9 cellular contexts compared by ENCODE assay signal in genomic region chr9:71748280-71748743, GRCh38. TPM values are rescaled to one million over a fixed set of nuclear protein-coding genes. Genes with fewer than 3 reads are reported as not detected.
DNase-seq lines count a peak whose midpoint lies in the region; ATAC-seq, FAIRE-seq and TF ChIP-seq lines count a peak whose summit lies in the region.
"Had no signal": no experiment of that assay in that cellular context is flagged by ENCODE, and none has a peak within 500 bp of the region (broad histone marks: within the 10 kb centered on the region; RNA-seq: fewer than 3 reads in every experiment).

No MANE protein-coding gene starts in this region.

- no peak overlapping the region for H3K9ac ChIP-seq in IMR-90 (ENCODE audit: low read depth, low read length)

- no peak overlapping the region for H3K4me3 Mint-ChIP-seq in chondrocyte (ENCODE audit: unreplicated experiment)
- H3K4me3 Mint-ChIP-seq: dendritic cell treated with granulocyte-macrophage colony-stimulating factor and Interleukin-4, amounts not matched to agents 40 ng/mL and 50 ng/mL, for 4 days had no signal

- H2AFZ ChIP-seq in IMR-90 (replicated peaks; ENCODE audit: low read length, poor library complexity): no peak overlapping the region

- peak; percentile 91 for ATAC-seq in IMR-90 (ENCODE audit: low read depth)
- ATAC-seq in GM18870 (IDR thresholded peaks at IDR 0.05; ENCODE audit: unreplicated experiment): no peak

- H3K23ac ChIP-seq in IMR-90 (ENCODE audit: low read depth, low read length): no peak overlapping the region

- CTCF ChIA-PET in IMR-90 (lab: Yijun Ruan, JAX): interaction anchor here (0.6 kb wide), 1 partner anchor 18 kb away, joined by 8 read pairs; no protein-coding TSS in a partner anchor

- no peak overlapping the region for H3K4me2 ChIP-seq in IMR-90 (ENCODE audit: low read depth, low read length)

- in situ Hi-C loops in IMR-90 (cut with MboI; ENCODE audit: low sequenced_read_pairs): loop anchor here (25.0 kb wide), 3 partner anchors 814 to 1461 kb away; no protein-coding TSS in a partner anchor

- TF ChIP-seq CTCF in IMR-90 (conservative IDR thresholded peaks at IDR 0.05; ENCODE audit: low read depth, low read length) (no peak), chondrocyte (IDR thresholded peaks at IDR 0.05) (no peak), neutrophil (IDR thresholded peaks at IDR 0.05) (no peak), D721Med (IDR thresholded peaks at IDR 0.05; ENCODE audit: insufficient read depth, missing control alignments) (no peak)

- intact Hi-C loops in IMR-90 (cut with micrococcal nuclease): no loop called here

- no peak for TF ChIP-seq RAD21 in IMR-90 (IDR thresholded peaks at IDR 0.05; ENCODE audit: low read length)

- H2AK5ac ChIP-seq in IMR-90 (ENCODE audit: low read depth, low read length): no peak overlapping the region

- peak overlapping the region; percentile 61 for H2BK5ac ChIP-seq in IMR-90 (ENCODE audit: low read depth, low read length, poor library complexity, severe bottlenecking)

- peaks cover 6% of the 10 kb centered on the region for H3K9me1 ChIP-seq in IMR-90 (ENCODE audit: insufficient read depth, low read length)

- no peak overlapping the region for H3K18ac ChIP-seq in IMR-90 (ENCODE audit: low read depth, low read length)

- no peak overlapping the region for H2BK120ac ChIP-seq in IMR-90 (ENCODE audit: low read depth, low read length)

- no peaks in the 10 kb centered on the region for H3K27me3 Mint-ChIP-seq in chondrocyte (ENCODE audit: low read depth)
- H3K27me3 Mint-ChIP-seq: dendritic cell treated with granulocyte-macrophage colony-stimulating factor and Interleukin-4, amounts not matched to agents 40 ng/mL and 50 ng/mL, for 4 days had no signal

- BruUV-seq in IMR-90 (replicated peaks; lab: Mats Ljungman, UMichigan): no TSS peak

- H4K20me1 ChIP-seq in IMR-90 (ENCODE audit: insufficient read depth, low read length): peaks cover 12% of the 10 kb centered on the region; the same call in 1 of the 2 replicates

- H3K9me3 Mint-ChIP-seq in chondrocyte (ENCODE audit: low read depth): no peaks in the 10 kb centered on the region
- H3K9me3 Mint-ChIP-seq: dendritic cell treated with granulocyte-macrophage colony-stimulating factor and Interleukin-4, amounts not matched to agents 40 ng/mL and 50 ng/mL, for 4 days had no signal

- peak; percentile 63 for DNase-seq in CD1c-positive myeloid dendritic cell (ENCODE audit: extremely low spot score)
- peak; percentile 85 for DNase-seq in IMR-90
- DNase-seq in chondrocyte (ENCODE audit: low spot score): no peak
- no peak for DNase-seq in SHP77 (lab: John Stamatoyannopoulos, UW)
- DNase-seq in D721Med (ENCODE audit: insufficient read length, low spot score): no peak
- no peak for DNase-seq in activated CD4-positive, CD25-positive, alpha-beta regulatory T cell (lab: John Stamatoyannopoulos, UW)

- peaks cover 10% of the 10 kb centered on the region for H3K36me3 Mint-ChIP-seq in chondrocyte (ENCODE audit: low read depth)

- H3K36me3 ChIP-seq in IMR-90 (ENCODE audit: control insufficient read depth, insufficient read depth, low read length) (peaks cover 11% of the 10 kb centered on the region), neutrophil (no peaks in the 10 kb centered on the region)

- no CpG with 5 or more reads among the region's 1 CpG for WGBS in IMR-90 (ENCODE audit: extremely low coverage in 2 of 2, insufficient read length in 1 of 2), 2 experiments

- no peak overlapping the region for H2AK9ac ChIP-seq in IMR-90 (replicated peaks; ENCODE audit: low read depth, low read length, poor library complexity)

- no peak overlapping the region for H4K5ac ChIP-seq in IMR-90 (ENCODE audit: low read depth, low read length)

- dilution Hi-C loops in IMR-90 (cut with HindIII; ENCODE audit: low sequenced_read_pairs, unreplicated experiment): no loop called here

- no peak overlapping the region for H4K91ac ChIP-seq in IMR-90 (ENCODE audit: insufficient read depth, low read depth, low read length)

- peaks cover 14 to 61% of the 10 kb centered on the region in 2 experiments for H3K79me1 ChIP-seq in IMR-90 (ENCODE audit: low read depth in 1 of 2, low read length in 2 of 2)

- peak overlapping the region; percentile 43 for H3K27ac Mint-ChIP-seq in chondrocyte (ENCODE audit: unreplicated experiment)
- H3K27ac Mint-ChIP-seq: dendritic cell treated with granulocyte-macrophage colony-stimulating factor and Interleukin-4, amounts not matched to agents 40 ng/mL and 50 ng/mL, for 4 days had no signal

- peaks cover 5% of the 10 kb centered on the region for H3K4me1 ChIP-seq in IMR-90 (ENCODE audit: control insufficient read depth, insufficient read depth, low read length)
- peaks cover 72 to 86% of the 10 kb centered on the region in 2 experiments for H3K4me1 ChIP-seq in neutrophil (ENCODE audit: control insufficient read depth in 1 of 2, insufficient read depth in 1 of 2, low read depth in 1 of 2, low read length in 1 of 2)

- no peak for TF ChIP-seq POLR2A in IMR-90 (IDR thresholded peaks at IDR 0.05; ENCODE audit: low read depth, low read length)

- H3K27me3 ChIP-seq in IMR-90 (ENCODE audit: control insufficient read depth, insufficient read depth, low read length) (no peaks in the 10 kb centered on the region), neutrophil (no peaks in the 10 kb centered on the region)

- peaks cover 29% of the 10 kb centered on the region for H3K4me1 Mint-ChIP-seq in chondrocyte (ENCODE audit: low read depth)

- no peak overlapping the region for H3K4me3 ChIP-seq in IMR-90 (ENCODE audit: insufficient read depth, low read depth, low read length)
- peak overlapping the region in 1 of 2 experiments; percentile 51 for H3K4me3 ChIP-seq in neutrophil (ENCODE audit: low read depth in 1 of 2, low read length in 1 of 2)

- H2BK20ac ChIP-seq in IMR-90 (ENCODE audit: low read depth, low read length): no peak overlapping the region

- H3K27ac ChIP-seq in IMR-90 (ENCODE audit: insufficient read depth, low read length) (no peak overlapping the region), neutrophil (peak overlapping the region; percentile 89)

- POLR2A ChIA-PET in IMR-90 (lab: Charles Lee; ENCODE audit: unreplicated experiment): no interaction called here

- no peak for FAIRE-seq in D721Med (lab: Jason Lieb, UNC)

- H3K14ac ChIP-seq in IMR-90 (replicated peaks; ENCODE audit: low read depth, low read length): no peak overlapping the region

- no peaks in the 10 kb centered on the region for H3K9me3 ChIP-seq in IMR-90 (ENCODE audit: control insufficient read depth, insufficient read depth, low read length)
- no peaks in the 10 kb centered on the region for H3K9me3 ChIP-seq in neutrophil

- no peak overlapping the region for H3K56ac ChIP-seq in IMR-90 (ENCODE audit: extremely low read depth, insufficient read depth, low read length)

- no peak overlapping the region for H4K8ac ChIP-seq in IMR-90 (ENCODE audit: low read depth in 2 of 2, low read length in 2 of 2)

- no peak overlapping the region for H2BK15ac ChIP-seq in IMR-90 (ENCODE audit: low read depth, low read length)

- H3K4ac ChIP-seq in IMR-90 (ENCODE audit: low read depth, low read length): no peak overlapping the region

TF ChIP-seq in IMR-90, 13 proteins besides CTCF, POLR2A, EP300 and RAD21:
- TF ChIP-seq ELK1 (IDR thresholded peaks at IDR 0.05; ENCODE audit: borderline replicate concordance, low read depth, low read length) (no peak), MXI1 (IDR thresholded peaks at IDR 0.05; ENCODE audit: borderline replicate concordance, low read depth, low read length) (no peak), CEBPB (IDR thresholded peaks at IDR 0.05; ENCODE audit: low read depth, low read length) (no peak), RCOR1 (IDR thresholded peaks at IDR 0.05; ENCODE audit: insufficient replicate concordance, low read length) (no peak), NFE2L2 (IDR thresholded peaks at IDR 0.05; ENCODE audit: low read depth, low read length) (peak; percentile 48), CHD1 (IDR thresholded peaks at IDR 0.05; ENCODE audit: low read depth, low read length) (no peak), SMC3 (IDR thresholded peaks at IDR 0.05; ENCODE audit: low read depth, low read length) (no peak), MAFK (IDR thresholded peaks at IDR 0.05; ENCODE audit: low read depth, low read length) (peak; percentile 46; the same call in 1 of the 2 replicates), MAZ (IDR thresholded peaks at IDR 0.05; ENCODE audit: borderline replicate concordance, low read depth, low read length) (no peak), BHLHE40 (IDR thresholded peaks at IDR 0.05; ENCODE audit: low read depth, low read length) (no peak), USF2 (IDR thresholded peaks at IDR 0.05; ENCODE audit: low read depth, low read length) (no peak), FOS (IDR thresholded peaks at IDR 0.05; ENCODE audit: low read depth, low read length) (0 out of 2 replicates have a peak, but pooled peaks have one; percentile 15), RFX5 (IDR thresholded peaks at IDR 0.05; ENCODE audit: low read depth, low read length) (no peak)

RNA-seq across cellular contexts. Expression of gene CEMIP2, which starts 20.0 kb away (rescaled TPM):
- 58.6 and 65.2 TPM in 2 replicates for total RNA-seq in IMR-90 (2012; rRNA removed)
- 67.4 and 71.2 TPM in 2 replicates for polyA plus RNA-seq in IMR-90 (2012; rRNA removed)
- polyA plus RNA-seq in IMR-90 (2012; cell fraction: cytosol; rRNA removed): 38.0 and 40.7 TPM in 2 replicates
- polyA plus RNA-seq in IMR-90 (2012; cell fraction: nucleus; rRNA removed; ENCODE audit: low replicate concordance): 28.2 and 53.3 TPM in 2 replicates
- total RNA-seq in chondrocyte: 23.3 to 24.4 TPM (median 23.7 TPM) in 3 replicates

Comparison
In these comparisons a context has a peak if more than half of its experiments do, and no peak if none do; other contexts are left out.
1. DNase-seq: peak in CD1c-positive myeloid dendritic cell (single experiment) and IMR-90 (single experiment); none in chondrocyte (single experiment), SHP77 (0 of 2), D721Med (single experiment) and activated CD4-positive, CD25-positive, alpha-beta regulatory T cell (0 of 4).